Comparison of ENCODE assay signal across 12 cellular contexts in the genomic region with DNA sequence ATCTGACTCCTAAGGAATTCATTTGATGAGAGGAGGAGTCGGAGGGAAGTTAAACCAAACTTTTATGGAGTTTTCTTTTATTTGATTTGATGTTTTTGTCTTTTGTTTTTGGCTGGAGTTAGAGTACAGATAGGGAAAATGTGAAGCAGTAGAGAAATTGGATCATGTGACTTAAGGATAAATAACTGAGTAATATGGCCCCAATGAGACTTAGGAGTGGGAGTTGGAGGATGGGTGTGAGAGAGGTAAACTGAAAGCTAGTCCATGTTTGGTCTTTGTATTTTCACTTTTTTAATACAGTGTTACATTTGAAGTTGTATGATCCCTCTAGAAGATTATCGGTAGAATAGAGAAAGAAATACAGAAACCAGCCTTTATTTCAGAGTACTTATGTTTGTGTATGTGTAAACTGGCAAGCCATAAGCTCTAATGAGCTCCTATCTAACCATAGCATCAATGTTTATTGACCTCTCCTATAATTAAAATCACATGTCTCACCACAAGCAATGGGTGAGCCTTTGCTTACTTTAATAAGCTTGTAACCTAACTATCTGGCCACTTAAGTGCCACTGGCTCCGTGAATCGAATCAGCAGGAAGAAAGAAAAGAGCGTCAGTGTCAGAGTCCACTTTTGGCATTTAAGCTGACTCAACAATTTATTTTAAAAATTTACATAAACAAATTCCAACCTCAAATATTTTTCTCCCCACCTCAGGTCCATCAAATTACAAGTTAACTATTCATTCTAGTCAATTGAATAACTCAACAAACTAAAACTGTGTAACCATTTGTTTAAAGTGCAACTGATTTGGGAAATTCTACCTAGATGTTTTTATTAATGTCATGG.
"Had no signal": no experiment of that assay in that cellular context is flagged by ENCODE, and none has a peak within 500 bp of the region (broad histone marks: within the 10 kb centered on the region; RNA-seq: fewer than 3 reads in every experiment).

No MANE protein-coding gene starts in this region.

- H3K27ac ChIP-seq: esophagus muscularis mucosa, lower lobe of right lung, neutrophil, spleen, upper lobe of left lung had no signal

- DNase-seq: foreskin fibroblast; glutamatergic neuron; lower lobe of right lung; naive thymus-derived CD4-positive, alpha-beta T cell; right cardiac atrium; spleen; stimulated activated CD4-positive, alpha-beta T cell treated with anti-CD3 and anti-CD28 coated beads, Interleukin-1b, Interleukin-23, amount 100 ng/mL, for 48 hours; stimulated activated naive CD4-positive, alpha-beta T cell treated with Interleukin-2 at 50 U/mL for 16 hours; upper lobe of left lung had no signal

- H3K36me3 ChIP-seq: esophagus muscularis mucosa, lower lobe of right lung, neutrophil, spleen, upper lobe of left lung had no signal

- H3K9me3 ChIP-seq: esophagus muscularis mucosa, lower lobe of right lung, neutrophil, upper lobe of left lung had no signal

- ATAC-seq: activated CD4-positive, CD25-positive, alpha-beta regulatory T cell treated with anti-CD3 and anti-CD28 coated beads, Interleukin-2, amount 50 U/mL, for 24 hours; lower lobe of right lung; naive thymus-derived CD4-positive, alpha-beta T cell; right cardiac atrium had no signal

- H3K4me1 ChIP-seq: esophagus muscularis mucosa, lower lobe of right lung, spleen, upper lobe of left lung had no signal

- H3K4me3 ChIP-seq: esophagus muscularis mucosa, lower lobe of right lung, spleen, upper lobe of left lung had no signal
